In the genomic region with DNA sequence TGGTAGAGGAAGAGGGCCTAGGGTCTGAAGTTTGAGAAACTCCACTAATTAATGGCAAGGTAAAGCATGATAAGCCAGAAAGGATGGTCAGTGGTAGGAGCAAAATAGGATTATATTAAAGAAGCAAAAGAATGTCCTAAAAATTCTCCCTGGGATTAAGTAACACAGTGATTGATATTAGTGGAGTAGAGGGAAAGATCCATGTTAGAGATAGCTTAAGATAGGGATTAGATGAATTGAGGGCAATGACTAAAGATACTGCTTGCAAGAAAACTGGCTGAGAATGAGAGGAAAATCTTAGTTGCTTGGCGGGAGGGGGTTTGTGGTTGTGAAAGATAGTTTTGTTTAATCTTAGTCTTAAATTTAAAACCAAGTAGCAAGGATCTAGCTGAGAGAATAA, we compare ENCODE assay signal across 1 cellular context.
TF ChIP-seq lines count a peak whose summit lies in the region.

No MANE protein-coding gene starts in this region.

TF ChIP-seq in WTC11, 78 proteins besides CTCF, POLR2A, EP300 and RAD21:
- TF ChIP-seq, protein P1, sequence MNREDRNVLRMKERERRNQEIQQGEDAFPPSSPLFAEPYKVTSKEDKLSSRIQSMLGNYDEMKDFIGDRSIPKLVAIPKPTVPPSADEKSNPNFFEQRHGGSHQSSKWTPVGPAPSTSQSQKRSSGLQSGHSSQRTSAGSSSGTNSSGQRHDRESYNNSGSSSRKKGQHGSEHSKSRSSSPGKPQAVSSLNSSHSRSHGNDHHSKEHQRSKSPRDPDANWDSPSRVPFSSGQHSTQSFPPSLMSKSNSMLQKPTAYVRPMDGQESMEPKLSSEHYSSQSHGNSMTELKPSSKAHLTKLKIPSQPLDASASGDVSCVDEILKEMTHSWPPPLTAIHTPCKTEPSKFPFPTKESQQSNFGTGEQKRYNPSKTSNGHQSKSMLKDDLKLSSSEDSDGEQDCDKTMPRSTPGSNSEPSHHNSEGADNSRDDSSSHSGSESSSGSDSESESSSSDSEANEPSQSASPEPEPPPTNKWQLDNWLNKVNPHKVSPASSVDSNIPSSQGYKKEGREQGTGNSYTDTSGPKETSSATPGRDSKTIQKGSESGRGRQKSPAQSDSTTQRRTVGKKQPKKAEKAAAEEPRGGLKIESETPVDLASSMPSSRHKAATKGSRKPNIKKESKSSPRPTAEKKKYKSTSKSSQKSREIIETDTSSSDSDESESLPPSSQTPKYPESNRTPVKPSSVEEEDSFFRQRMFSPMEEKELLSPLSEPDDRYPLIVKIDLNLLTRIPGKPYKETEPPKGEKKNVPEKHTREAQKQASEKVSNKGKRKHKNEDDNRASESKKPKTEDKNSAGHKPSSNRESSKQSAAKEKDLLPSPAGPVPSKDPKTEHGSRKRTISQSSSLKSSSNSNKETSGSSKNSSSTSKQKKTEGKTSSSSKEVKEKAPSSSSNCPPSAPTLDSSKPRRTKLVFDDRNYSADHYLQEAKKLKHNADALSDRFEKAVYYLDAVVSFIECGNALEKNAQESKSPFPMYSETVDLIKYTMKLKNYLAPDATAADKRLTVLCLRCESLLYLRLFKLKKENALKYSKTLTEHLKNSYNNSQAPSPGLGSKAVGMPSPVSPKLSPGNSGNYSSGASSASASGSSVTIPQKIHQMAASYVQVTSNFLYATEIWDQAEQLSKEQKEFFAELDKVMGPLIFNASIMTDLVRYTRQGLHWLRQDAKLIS (CRISPR knock-in tag; IDR thresholded peaks at IDR 0.05; ENCODE audit: borderline replicate concordance) = no peak
- 0 out of 2 replicates have a peak, but pooled peaks have one; percentile 23 for TF ChIP-seq ZNF416 (CRISPR knock-in tag; IDR thresholded peaks at IDR 0.05)
- TF ChIP-seq, protein P2, sequence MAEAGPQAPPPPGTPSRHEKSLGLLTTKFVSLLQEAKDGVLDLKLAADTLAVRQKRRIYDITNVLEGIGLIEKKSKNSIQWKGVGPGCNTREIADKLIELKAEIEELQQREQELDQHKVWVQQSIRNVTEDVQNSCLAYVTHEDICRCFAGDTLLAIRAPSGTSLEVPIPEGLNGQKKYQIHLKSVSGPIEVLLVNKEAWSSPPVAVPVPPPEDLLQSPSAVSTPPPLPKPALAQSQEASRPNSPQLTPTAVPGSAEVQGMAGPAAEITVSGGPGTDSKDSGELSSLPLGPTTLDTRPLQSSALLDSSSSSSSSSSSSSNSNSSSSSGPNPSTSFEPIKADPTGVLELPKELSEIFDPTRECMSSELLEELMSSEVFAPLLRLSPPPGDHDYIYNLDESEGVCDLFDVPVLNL (CRISPR knock-in tag; IDR thresholded peaks at IDR 0.05; ENCODE audit: borderline replicate concordance, low read depth) = no peak
